Comparison of ENCODE assay signal across 1 cellular context in the genomic region with DNA sequence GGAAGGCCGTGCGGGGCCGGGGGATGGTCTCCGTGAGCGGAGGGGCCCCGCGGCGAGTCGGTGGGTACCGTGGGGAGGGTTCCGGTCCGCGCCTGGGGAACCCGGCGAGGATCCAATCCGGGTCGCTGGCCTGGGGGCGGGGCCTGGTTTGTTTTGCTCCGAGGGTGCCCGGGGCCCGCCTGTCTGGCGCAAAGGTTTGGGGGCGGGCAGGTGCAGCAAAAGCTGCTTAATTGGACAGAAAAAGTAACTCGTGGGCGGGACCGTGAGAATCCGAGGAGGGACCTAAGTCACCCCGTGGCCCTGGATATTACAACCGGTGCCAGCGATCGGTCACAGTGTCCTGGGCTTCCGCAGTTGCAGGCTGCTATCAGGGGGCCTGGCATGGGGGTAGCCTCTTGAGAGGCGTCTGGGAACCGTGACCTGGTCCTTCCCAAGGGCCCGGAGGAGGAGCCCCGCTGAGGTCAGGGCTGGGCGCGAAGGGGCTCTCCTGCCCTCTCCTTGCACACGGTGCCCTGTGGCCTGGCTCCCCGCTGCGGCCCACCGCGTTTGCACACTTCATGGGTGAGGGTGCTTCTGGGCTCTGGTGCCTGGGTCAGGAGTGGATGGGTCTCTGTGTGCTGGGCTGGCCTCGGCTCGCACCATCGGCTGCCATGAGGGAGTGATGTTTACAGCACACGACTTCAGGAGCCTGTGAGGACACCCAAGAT.
TF ChIP-seq lines count a peak whose summit lies in the region.

No MANE protein-coding gene starts in this region.

TF ChIP-seq in K562, 482 proteins besides CTCF, POLR2A, EP300 and RAD21 (continued from another document and continues in another):
- TF ChIP-seq, protein P1, sequence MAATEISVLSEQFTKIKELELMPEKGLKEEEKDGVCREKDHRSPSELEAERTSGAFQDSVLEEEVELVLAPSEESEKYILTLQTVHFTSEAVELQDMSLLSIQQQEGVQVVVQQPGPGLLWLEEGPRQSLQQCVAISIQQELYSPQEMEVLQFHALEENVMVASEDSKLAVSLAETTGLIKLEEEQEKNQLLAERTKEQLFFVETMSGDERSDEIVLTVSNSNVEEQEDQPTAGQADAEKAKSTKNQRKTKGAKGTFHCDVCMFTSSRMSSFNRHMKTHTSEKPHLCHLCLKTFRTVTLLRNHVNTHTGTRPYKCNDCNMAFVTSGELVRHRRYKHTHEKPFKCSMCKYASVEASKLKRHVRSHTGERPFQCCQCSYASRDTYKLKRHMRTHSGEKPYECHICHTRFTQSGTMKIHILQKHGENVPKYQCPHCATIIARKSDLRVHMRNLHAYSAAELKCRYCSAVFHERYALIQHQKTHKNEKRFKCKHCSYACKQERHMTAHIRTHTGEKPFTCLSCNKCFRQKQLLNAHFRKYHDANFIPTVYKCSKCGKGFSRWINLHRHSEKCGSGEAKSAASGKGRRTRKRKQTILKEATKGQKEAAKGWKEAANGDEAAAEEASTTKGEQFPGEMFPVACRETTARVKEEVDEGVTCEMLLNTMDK (IDR thresholded peaks at IDR 0.05; ENCODE audit: borderline replicate concordance, insufficient read depth, low read depth, low read length, poor library complexity, severe bottlenecking) = no peak
- no peak for TF ChIP-seq NELFE (IDR thresholded peaks at IDR 0.05; ENCODE audit: insufficient read depth, insufficient read length)
- TF ChIP-seq NFE2 (IDR thresholded peaks at IDR 0.05; ENCODE audit: low read depth) = no peak
- no peak for TF ChIP-seq STAT6 (CRISPR knock-in tag; IDR thresholded peaks at IDR 0.05)
- peak; percentile 55; the same call in 1 of the 2 replicates for TF ChIP-seq RBM14 (IDR thresholded peaks at IDR 0.05; ENCODE audit: borderline replicate concordance, insufficient read depth, low read depth, low read length)
- no peak for TF ChIP-seq HEY1 (CRISPR knock-in tag; IDR thresholded peaks at IDR 0.05; ENCODE audit: borderline replicate concordance)
- no peak for TF ChIP-seq TBP (optimal IDR thresholded peaks at IDR 0.05; ENCODE audit: low read depth, low read length)
- TF ChIP-seq MYNN (IDR thresholded peaks at IDR 0.05) = 0 out of 2 replicates have a peak, but pooled peaks have one; percentile 20
- TF ChIP-seq MYNN (CRISPR knock-in tag; IDR thresholded peaks at IDR 0.05) = no peak
- no peak for TF ChIP-seq ZNF766 (CRISPR knock-in tag; conservative IDR thresholded peaks at IDR 0.05)
- TF ChIP-seq ATF7 (IDR thresholded peaks at IDR 0.05) = no peak
- TF ChIP-seq ZNF239 (CRISPR knock-in tag; IDR thresholded peaks at IDR 0.05) = no peak
- TF ChIP-seq ZC3H11A (IDR thresholded peaks at IDR 0.05; ENCODE audit: low read depth, low read length) = no peak
- no peak for TF ChIP-seq NR2C2 (CRISPR knock-in tag; IDR thresholded peaks at IDR 0.05)
- TF ChIP-seq NR2C2 (tag; IDR thresholded peaks at IDR 0.05) = peak; percentile 94
- no peak for TF ChIP-seq ZNF699 (CRISPR knock-in tag; IDR thresholded peaks at IDR 0.05; ENCODE audit: insufficient replicate concordance)
- TF ChIP-seq GABPA (tag; conservative IDR thresholded peaks at IDR 0.05; ENCODE audit: low read depth) = peak; percentile 83
- peak; percentile 35 for TF ChIP-seq HMGN3 (IDR thresholded peaks at IDR 0.05; ENCODE audit: borderline replicate concordance, extremely low read depth, insufficient read length, low read depth, low read length)
- TF ChIP-seq POLR2G (IDR thresholded peaks at IDR 0.05; ENCODE audit: low read depth, low read length) = peak; percentile 24
- TF ChIP-seq PTBP1 (IDR thresholded peaks at IDR 0.05; ENCODE audit: low read depth, low read length) = no peak
- TF ChIP-seq FOXJ2 (tag; IDR thresholded peaks at IDR 0.05) = no peak
- TF ChIP-seq ZNF79 (CRISPR knock-in tag; IDR thresholded peaks at IDR 0.05; ENCODE audit: low read depth) = no peak
- no peak for TF ChIP-seq BCOR (IDR thresholded peaks at IDR 0.05)
- no peak for TF ChIP-seq FOSL1 (tag; conservative IDR thresholded peaks at IDR 0.05)
- no peak for TF ChIP-seq ZNF717 (CRISPR knock-in tag; IDR thresholded peaks at IDR 0.05)
- no peak for TF ChIP-seq GATAD2A (IDR thresholded peaks at IDR 0.05)
- 0 out of 2 replicates have a peak, but pooled peaks have one; percentile 1 for TF ChIP-seq ZNF263 (CRISPR knock-in tag; IDR thresholded peaks at IDR 0.05; ENCODE audit: borderline replicate concordance)
- no peak for TF ChIP-seq ARHGAP35 (IDR thresholded peaks at IDR 0.05; ENCODE audit: partially characterized antibody)
- TF ChIP-seq TRIM24 (IDR thresholded peaks at IDR 0.05) = no peak
- TF ChIP-seq ZNF24 (IDR thresholded peaks at IDR 0.05) = no peak
- TF ChIP-seq TCF7 (IDR thresholded peaks at IDR 0.05; ENCODE audit: borderline replicate concordance) = no peak
- TF ChIP-seq ETV1 (tag; conservative IDR thresholded peaks at IDR 0.05; ENCODE audit: low read depth) = no peak
- no peak for TF ChIP-seq ZNF140 (CRISPR knock-in tag; IDR thresholded peaks at IDR 0.05)
- TF ChIP-seq SAP30 (IDR thresholded peaks at IDR 0.05; ENCODE audit: borderline replicate concordance, insufficient read depth, low read depth, low read length, poor library complexity, severe bottlenecking) = no peak
- TF ChIP-seq PTTG1 (tag; IDR thresholded peaks at IDR 0.05; ENCODE audit: low read depth) = no peak
- 0 out of 2 replicates have a peak, but pooled peaks have one; percentile 45 for TF ChIP-seq NR3C1 (CRISPR knock-in tag; IDR thresholded peaks at IDR 0.05)
- 0 out of 2 replicates have a peak, but pooled peaks have one; percentile 42 for TF ChIP-seq SRSF3 (IDR thresholded peaks at IDR 0.05; ENCODE audit: insufficient read depth, low read length)
- TF ChIP-seq, protein P2, sequence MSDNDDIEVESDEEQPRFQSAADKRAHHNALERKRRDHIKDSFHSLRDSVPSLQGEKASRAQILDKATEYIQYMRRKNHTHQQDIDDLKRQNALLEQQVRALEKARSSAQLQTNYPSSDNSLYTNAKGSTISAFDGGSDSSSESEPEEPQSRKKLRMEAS (CRISPR knock-in tag; IDR thresholded peaks at IDR 0.05) = peak; percentile 18; the same call in 1 of the 2 replicates
- TF ChIP-seq, protein P3, sequence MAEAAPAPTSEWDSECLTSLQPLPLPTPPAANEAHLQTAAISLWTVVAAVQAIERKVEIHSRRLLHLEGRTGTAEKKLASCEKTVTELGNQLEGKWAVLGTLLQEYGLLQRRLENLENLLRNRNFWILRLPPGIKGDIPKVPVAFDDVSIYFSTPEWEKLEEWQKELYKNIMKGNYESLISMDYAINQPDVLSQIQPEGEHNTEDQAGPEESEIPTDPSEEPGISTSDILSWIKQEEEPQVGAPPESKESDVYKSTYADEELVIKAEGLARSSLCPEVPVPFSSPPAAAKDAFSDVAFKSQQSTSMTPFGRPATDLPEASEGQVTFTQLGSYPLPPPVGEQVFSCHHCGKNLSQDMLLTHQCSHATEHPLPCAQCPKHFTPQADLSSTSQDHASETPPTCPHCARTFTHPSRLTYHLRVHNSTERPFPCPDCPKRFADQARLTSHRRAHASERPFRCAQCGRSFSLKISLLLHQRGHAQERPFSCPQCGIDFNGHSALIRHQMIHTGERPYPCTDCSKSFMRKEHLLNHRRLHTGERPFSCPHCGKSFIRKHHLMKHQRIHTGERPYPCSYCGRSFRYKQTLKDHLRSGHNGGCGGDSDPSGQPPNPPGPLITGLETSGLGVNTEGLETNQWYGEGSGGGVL (CRISPR knock-in tag; IDR thresholded peaks at IDR 0.05) = no peak
- TF ChIP-seq, protein P4, sequence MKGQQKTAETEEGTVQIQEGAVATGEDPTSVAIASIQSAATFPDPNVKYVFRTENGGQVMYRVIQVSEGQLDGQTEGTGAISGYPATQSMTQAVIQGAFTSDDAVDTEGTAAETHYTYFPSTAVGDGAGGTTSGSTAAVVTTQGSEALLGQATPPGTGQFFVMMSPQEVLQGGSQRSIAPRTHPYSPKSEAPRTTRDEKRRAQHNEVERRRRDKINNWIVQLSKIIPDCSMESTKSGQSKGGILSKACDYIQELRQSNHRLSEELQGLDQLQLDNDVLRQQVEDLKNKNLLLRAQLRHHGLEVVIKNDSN (CRISPR knock-in tag; IDR thresholded peaks at IDR 0.05) = no peak
- no peak for TF ChIP-seq MXI1 (IDR thresholded peaks at IDR 0.05; ENCODE audit: low read depth, low read length)
- TF ChIP-seq TEAD1 (CRISPR knock-in tag; IDR thresholded peaks at IDR 0.05) = no peak
- no peak for TF ChIP-seq ZNF12 (CRISPR knock-in tag; IDR thresholded peaks at IDR 0.05)
- no peak for TF ChIP-seq ETS2 (tag; IDR thresholded peaks at IDR 0.05; ENCODE audit: borderline replicate concordance, poor library complexity, severe bottlenecking)
- TF ChIP-seq ZBTB7A (IDR thresholded peaks at IDR 0.05; ENCODE audit: borderline replicate concordance, control insufficient read depth, low read depth, low read length) = 0 out of 2 replicates have a peak, but pooled peaks have one; percentile 12
- TF ChIP-seq, protein P5, sequence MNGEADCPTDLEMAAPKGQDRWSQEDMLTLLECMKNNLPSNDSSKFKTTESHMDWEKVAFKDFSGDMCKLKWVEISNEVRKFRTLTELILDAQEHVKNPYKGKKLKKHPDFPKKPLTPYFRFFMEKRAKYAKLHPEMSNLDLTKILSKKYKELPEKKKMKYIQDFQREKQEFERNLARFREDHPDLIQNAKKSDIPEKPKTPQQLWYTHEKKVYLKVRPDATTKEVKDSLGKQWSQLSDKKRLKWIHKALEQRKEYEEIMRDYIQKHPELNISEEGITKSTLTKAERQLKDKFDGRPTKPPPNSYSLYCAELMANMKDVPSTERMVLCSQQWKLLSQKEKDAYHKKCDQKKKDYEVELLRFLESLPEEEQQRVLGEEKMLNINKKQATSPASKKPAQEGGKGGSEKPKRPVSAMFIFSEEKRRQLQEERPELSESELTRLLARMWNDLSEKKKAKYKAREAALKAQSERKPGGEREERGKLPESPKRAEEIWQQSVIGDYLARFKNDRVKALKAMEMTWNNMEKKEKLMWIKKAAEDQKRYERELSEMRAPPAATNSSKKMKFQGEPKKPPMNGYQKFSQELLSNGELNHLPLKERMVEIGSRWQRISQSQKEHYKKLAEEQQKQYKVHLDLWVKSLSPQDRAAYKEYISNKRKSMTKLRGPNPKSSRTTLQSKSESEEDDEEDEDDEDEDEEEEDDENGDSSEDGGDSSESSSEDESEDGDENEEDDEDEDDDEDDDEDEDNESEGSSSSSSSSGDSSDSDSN (IDR thresholded peaks at IDR 0.05; ENCODE audit: borderline replicate concordance in 1 of 2, low read depth in 2 of 2, low read length in 2 of 2) = no peak
- no peak for TF ChIP-seq MED1 (CRISPR knock-in tag; IDR thresholded peaks at IDR 0.05; ENCODE audit: borderline replicate concordance)
- TF ChIP-seq, protein P6, sequence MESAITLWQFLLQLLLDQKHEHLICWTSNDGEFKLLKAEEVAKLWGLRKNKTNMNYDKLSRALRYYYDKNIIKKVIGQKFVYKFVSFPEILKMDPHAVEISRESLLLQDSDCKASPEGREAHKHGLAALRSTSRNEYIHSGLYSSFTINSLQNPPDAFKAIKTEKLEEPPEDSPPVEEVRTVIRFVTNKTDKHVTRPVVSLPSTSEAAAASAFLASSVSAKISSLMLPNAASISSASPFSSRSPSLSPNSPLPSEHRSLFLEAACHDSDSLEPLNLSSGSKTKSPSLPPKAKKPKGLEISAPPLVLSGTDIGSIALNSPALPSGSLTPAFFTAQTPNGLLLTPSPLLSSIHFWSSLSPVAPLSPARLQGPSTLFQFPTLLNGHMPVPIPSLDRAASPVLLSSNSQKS (CRISPR knock-in tag; IDR thresholded peaks at IDR 0.05) = no peak
- no peak for TF ChIP-seq ZNF639 (CRISPR knock-in tag; conservative IDR thresholded peaks at IDR 0.05 in 1 of 2, IDR thresholded peaks at IDR 0.05 in 1 of 2)
- TF ChIP-seq ZNF133 (CRISPR knock-in tag; IDR thresholded peaks at IDR 0.05) = no peak
- TF ChIP-seq ZBTB11 (CRISPR knock-in tag; IDR thresholded peaks at IDR 0.05) = peak in 1 of 3 experiments; percentile 44; a peak in 2 of 6 replicates
